ENCODE assay signal across 9 cellular contexts in the genomic region with DNA sequence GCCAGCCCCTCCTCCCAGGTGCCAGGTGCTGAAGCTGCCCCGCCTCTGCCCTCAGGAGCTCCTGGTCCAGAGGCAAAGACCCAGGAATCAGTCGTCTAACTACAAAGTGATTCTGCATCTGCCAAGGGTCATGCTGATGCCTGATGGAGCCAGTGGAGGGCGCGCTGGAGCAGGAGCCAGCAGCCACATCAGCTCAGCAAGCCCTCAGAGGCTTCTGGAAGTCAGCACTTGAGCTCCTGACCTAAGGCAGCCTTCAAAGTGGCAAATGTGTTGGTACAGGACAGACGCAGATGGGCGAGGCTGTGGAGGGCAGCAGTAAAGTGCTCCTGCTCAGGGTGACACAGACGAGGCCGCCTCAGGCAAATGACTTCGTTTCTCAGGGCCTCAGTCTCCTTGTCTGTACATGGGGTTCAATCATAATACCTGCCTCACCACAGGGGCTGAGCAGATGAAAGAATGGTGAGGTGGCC. TPM values are rescaled to one million over a fixed set of nuclear protein-coding genes. Genes with fewer than 3 reads are reported as not detected.
DNase-seq lines count a peak whose midpoint lies in the region; ATAC-seq, FAIRE-seq and TF ChIP-seq lines count a peak whose summit lies in the region.
"Had no signal": no experiment of that assay in that cellular context is flagged by ENCODE, and none has a peak within 500 bp of the region (broad histone marks: within the 10 kb centered on the region; RNA-seq: fewer than 3 reads in every experiment).

No MANE protein-coding gene starts in this region.

- H3K9me3 ChIP-seq in CD4-positive, CD25-positive, alpha-beta regulatory T cell (ENCODE audit: control insufficient read depth in 2 of 2, low read length in 2 of 2): no peaks in the 10 kb centered on the region
- H3K9me3 ChIP-seq in HEK293 (ENCODE audit: control insufficient read depth, insufficient read depth, low read depth, low read length): no peaks in the 10 kb centered on the region
- H3K9me3 ChIP-seq in adrenal gland (replicated peaks in 1 of 3): no peaks in the 10 kb centered on the region
- H3K9me3 ChIP-seq in HepG2 (ENCODE audit: low read length): no peaks in the 10 kb centered on the region

- CTCF ChIA-PET in HEK293 (lab: Yijun Ruan, JAX): interaction anchor here (0.5 to 3.4 kb wide), 31 partner anchors 9 to 1660 kb away, joined by 3 to 25 read pairs (median 4); partner anchors contain the start of genes C12orf43 and HNF1A
- CTCF ChIA-PET in HepG2 (lab: Yijun Ruan, JAX; ENCODE audit: low intra/inter-chr PET ratio, low total read pairs): interaction anchor here (1.0 to 1.2 kb wide), 2 partner anchors 90 to 105 kb away, joined by 3 to 5 read pairs; no protein-coding TSS in a partner anchor

- POLR2A ChIA-PET in HEK293 (lab: Yijun Ruan, JAX) (interaction anchor here (0.6 to 1.7 kb wide), 2 partner anchors 424 to 605 kb away, joined by 3 to 7 read pairs; partner anchors contain the start of gene POP5), HepG2 (lab: Yijun Ruan, JAX) (interaction anchor here (0.7 to 6.7 kb wide), 4 partner anchors 21 to 34 kb away, joined by 3 to 114 read pairs (median 7); partner anchors contain the start of gene HNF1A)

- in situ Hi-C loops in HepG2 (cut with HindIII; ENCODE audit: extremely low pct_ligation_motif_present, low pct_unique_long_range_greater_than_20kb): no loop called here

- WGBS in adrenal gland, 4 donors: 67 to 78% (median 74%) methylated on average over 5 to 9 of the region's 9 CpGs
- 74% methylated on average over 8 of the region's 9 CpGs for WGBS in HepG2 (ENCODE audit: low lambda C conversion rate)

- H3K4me1 ChIP-seq in CD4-positive, CD25-positive, alpha-beta regulatory T cell (ENCODE audit: control insufficient read depth, insufficient read depth, low read length, poor library complexity, severe bottlenecking): no peaks in the 10 kb centered on the region
- no peaks in the 10 kb centered on the region for H3K4me1 ChIP-seq in HEK293 (ENCODE audit: control insufficient read depth, insufficient read depth, low read length)
- no peaks in the 10 kb centered on the region for H3K4me1 ChIP-seq in adrenal gland (replicated peaks in 1 of 2)
- peaks cover 16% of the 10 kb centered on the region; the same call in 1 of the 2 replicates for H3K4me1 ChIP-seq in HepG2 (ENCODE audit: insufficient read depth, low read length)

- H3K4me2 ChIP-seq in HepG2 (ENCODE audit: low read depth, low read length): no peak overlapping the region

- no peaks in the 10 kb centered on the region for H3K9me3 Mint-ChIP-seq in CD4-positive, CD25-positive, alpha-beta regulatory T cell

- DNase-seq in CD4-positive, CD25-positive, alpha-beta regulatory T cell: peak; percentile 7 to 66 (median 30)
- DNase-seq in RPMI8226 (peak; percentile 73), adrenal gland (peak in 6 of 7 donors; percentile 27 to 59 (median 46)), HepG2 (ENCODE audit: low spot score) (peak; percentile 59), epidermal melanocyte (ENCODE audit: insufficient read length, low spot score) (no peak)
- peak; percentile 60 for DNase-seq in stimulated activated naive CD8-positive, alpha-beta T cell treated with anti-CD3 and anti-CD28 coated beads, Interleukin-15, Interleukin-2, amounts not matched to agents 100 U/mL and 50 U/mL, for 24 hours

- peak; percentile 37 for FAIRE-seq in HepG2 (lab: Jason Lieb, UNC)

- H2AFZ ChIP-seq in HepG2 (ENCODE audit: low read length): no peak overlapping the region

- no peak overlapping the region for H3K4me3 Mint-ChIP-seq in CD4-positive, CD25-positive, alpha-beta regulatory T cell

- 0 out of 2 replicates have a peak, but pooled peaks have one; percentile 45 for TF ChIP-seq CTCF in HEK293 (tag by site-specific recombination; IDR thresholded peaks at IDR 0.05)
- peak; percentile 33 to 51 (median 42) for TF ChIP-seq CTCF in adrenal gland (IDR thresholded peaks at IDR 0.05)
- peak; percentile 88 for TF ChIP-seq CTCF in HepG2 (CRISPR knock-in tag; IDR thresholded peaks at IDR 0.05)

- peak overlapping the region in 1 of 3 donors; percentile 62 for H3K27ac Mint-ChIP-seq in CD4-positive, CD25-positive, alpha-beta regulatory T cell

- H3K36me3 Mint-ChIP-seq in CD4-positive, CD25-positive, alpha-beta regulatory T cell: peaks cover 22% of the 10 kb centered on the region

- BruUV-seq in HepG2 (replicated peaks; lab: Mats Ljungman, UMichigan): no TSS peak

- no peak overlapping the region for H3K4me3 ChIP-seq in CD4-positive, CD25-positive, alpha-beta regulatory T cell (ENCODE audit: low read depth, low read length)
- no peak overlapping the region for H3K4me3 ChIP-seq in HEK293 (ENCODE audit: low read depth, low read length)
- no peak overlapping the region for H3K4me3 ChIP-seq in adrenal gland
- no peak overlapping the region for H3K4me3 ChIP-seq in HepG2 (replicated peaks in 1 of 3; ENCODE audit: insufficient read depth in 1 of 3, low read depth in 2 of 3, low read length in 3 of 3)

- no peaks in the 10 kb centered on the region for H3K27me3 ChIP-seq in CD4-positive, CD25-positive, alpha-beta regulatory T cell (ENCODE audit: control insufficient read depth, insufficient read depth, low read length)
- H3K27me3 ChIP-seq in adrenal gland (no peaks in the 10 kb centered on the region), HepG2 (ENCODE audit: control insufficient read depth in 1 of 2, insufficient read depth in 2 of 2, low read length in 2 of 2) (no peaks in the 10 kb centered on the region)

- no peak for TF ChIP-seq EP300 in HepG2 (IDR thresholded peaks at IDR 0.05; ENCODE audit: low read depth in 2 of 2, low read length in 2 of 2)
- TF ChIP-seq EP300 in HepG2 (CRISPR knock-in tag; IDR thresholded peaks at IDR 0.05; ENCODE audit: borderline replicate concordance): no peak

- H3K9ac ChIP-seq in HepG2 (ENCODE audit: insufficient read depth, low read depth, low read length): no peak overlapping the region

- no peaks in the 10 kb centered on the region for H3K4me1 Mint-ChIP-seq in CD4-positive, CD25-positive, alpha-beta regulatory T cell

- no peaks in the 10 kb centered on the region for H3K79me2 ChIP-seq in HepG2 (ENCODE audit: insufficient read depth, low read length)

- intact Hi-C loops in adrenal gland (cut with DNase I): no loop called here
- intact Hi-C loops in HepG2 (cut with micrococcal nuclease; ENCODE audit: unreplicated experiment): loop anchor here (1.0 kb wide), 1 partner anchor 105 kb away; no protein-coding TSS in a partner anchor

- peak; percentile 80 for TF ChIP-seq RAD21 in HepG2 (CRISPR knock-in tag; IDR thresholded peaks at IDR 0.05)

- no peaks in the 10 kb centered on the region for H3K27me3 Mint-ChIP-seq in CD4-positive, CD25-positive, alpha-beta regulatory T cell

- peaks cover 70% of the 10 kb centered on the region for H3K36me3 ChIP-seq in CD4-positive, CD25-positive, alpha-beta regulatory T cell (ENCODE audit: control insufficient read depth, insufficient read depth, low read length)
- H3K36me3 ChIP-seq in HEK293 (ENCODE audit: control insufficient read depth in 2 of 2, insufficient read depth in 1 of 2, low read length in 2 of 2) (peaks cover 26 to 88% of the 10 kb centered on the region in 2 experiments; a peak in 2 of 3 replicates), adrenal gland (replicated peaks in 1 of 2) (peaks cover 0 to 42% of the 10 kb centered on the region in 2 donors), HepG2 (replicated peaks in 1 of 2; ENCODE audit: control insufficient read depth in 1 of 2, insufficient read depth in 2 of 2, low read length in 2 of 2) (peaks cover 23 to 74% of the 10 kb centered on the region in 2 experiments)

- H3K27ac ChIP-seq in CD4-positive, CD25-positive, alpha-beta regulatory T cell (ENCODE audit: insufficient read depth, low read length, poor library complexity, severe bottlenecking): no peak overlapping the region
- H3K27ac ChIP-seq in HEK293 (ENCODE audit: extremely low read depth, low read depth, low read length) (no peak overlapping the region), adrenal gland (no peak overlapping the region), HepG2 (ENCODE audit: extremely low read length, insufficient read depth, low read length) (no peak overlapping the region)

- H4K20me1 ChIP-seq in HepG2 (ENCODE audit: insufficient read depth, low read length): 0 out of 2 replicates have a peak, but pooled peaks cover 3% of the 10 kb centered on the region

- no peak for TF ChIP-seq POLR2A in adrenal gland (IDR thresholded peaks at IDR 0.05)
- peak in 1 of 2 experiments; percentile 32; a peak in 1 of 4 replicates for TF ChIP-seq POLR2A in HepG2 (IDR thresholded peaks at IDR 0.05; ENCODE audit: insufficient read depth in 1 of 2, low read depth in 2 of 2, low read length in 2 of 2)

- peak in 1 of 2 donors; percentile 46 for ATAC-seq in CD4-positive, CD25-positive, alpha-beta regulatory T cell (ENCODE audit: low read depth in 2 of 2)
- ATAC-seq in HepG2: peak; percentile 44
- peak; percentile 62 for ATAC-seq in stimulated activated naive CD8-positive, alpha-beta T cell treated with anti-CD3 and anti-CD28 coated beads, Interleukin-15, Interleukin-2, amounts not matched to agents 100 U/mL and 50 U/mL, for 24 hours
- no peak for ATAC-seq in HG03097 (IDR thresholded peaks at IDR 0.05; ENCODE audit: low FRiP score, unreplicated experiment)

RNA-seq across cellular contexts. Expression of gene C12orf43, which starts 10.9 kb away (rescaled TPM):
- total RNA-seq in CD4-positive, CD25-positive, alpha-beta regulatory T cell: 15.9 TPM
- polyA plus RNA-seq in CD4-positive, CD25-positive, alpha-beta regulatory T cell: 10 to 100 TPM; 12.1 to 16.1 (median 14.1) TPM
- total RNA-seq in adrenal gland (10 to 100 TPM in 7 of 8 donors, 1 to 10 TPM in 1; 8.9 to 19.2 (median 13.4) TPM), HepG2 (2016; rRNA removed; fragmentation: Illumina TruSeq; extraction: Trizol) (11.1 and 12.9 TPM in 2 replicates)
- polyA plus RNA-seq in adrenal gland (10 to 100 TPM; 10.9 to 14.6 (median 13.0) TPM), HepG2 (2011; rRNA removed) (7.5 and 7.9 TPM in 2 replicates)
- total RNA-seq in HepG2 (2016; cell fraction: cytosol; rRNA removed; fragmentation: Illumina TruSeq; extraction: Trizol; ENCODE audit: low read depth): 2.9 and 3.0 TPM in 2 replicates
- 11.4 and 12.4 TPM in 2 replicates for total RNA-seq in HepG2 (2016; cell fraction: insoluble cytoplasmic fraction; rRNA removed; fragmentation: Illumina TruSeq; extraction: Trizol)
- total RNA-seq in HepG2 (2016; cell fraction: membrane; rRNA removed; fragmentation: Illumina TruSeq; extraction: Trizol): 6.7 and 7.4 TPM in 2 replicates
- 6.3 and 8.5 TPM in 2 replicates for total RNA-seq in HepG2 (2016; cell fraction: nucleus; rRNA removed; fragmentation: Illumina TruSeq; extraction: Trizol)
- 7.3 TPM in 2 replicates for polyA plus RNA-seq in HepG2 (2011; cell fraction: cytosol; rRNA removed)
- 5.4 and 5.7 TPM in 2 replicates for polyA plus RNA-seq in HepG2 (2011; cell fraction: nucleus; rRNA removed)
- polyA plus RNA-seq in HepG2 (2012): 4.9 and 5.2 TPM in 2 replicates
- 2.1 and 2.4 TPM in 2 replicates for polyA plus RNA-seq in HepG2 (2016; cell fraction: cytosol; fragmentation: Illumina TruSeq; extraction: Trizol; ENCODE audit: low read depth)
- 15.7 and 18.4 TPM in 2 replicates for polyA plus RNA-seq in HepG2 (2016; cell fraction: insoluble cytoplasmic fraction; fragmentation: Illumina TruSeq; extraction: Trizol; ENCODE audit: low read depth)
- polyA plus RNA-seq in HepG2 (2016; cell fraction: membrane; fragmentation: Illumina TruSeq; extraction: Trizol; ENCODE audit: low read depth): 4.8 and 5.4 TPM in 2 replicates
- polyA plus RNA-seq in HepG2 (2016; cell fraction: nucleus; fragmentation: Illumina TruSeq; extraction: Trizol; ENCODE audit: insufficient read depth, low read depth): 11.1 and 11.5 TPM in 2 replicates
- polyA minus RNA-seq in HepG2 (2011; rRNA and poly(A)+ RNA removed; ENCODE audit: low replicate concordance): 5.8 and 9.3 TPM in 2 replicates
- 3.1 and 3.3 TPM in 2 replicates for polyA minus RNA-seq in HepG2 (2011; cell fraction: cytosol; rRNA and poly(A)+ RNA removed)
- 8.5 and 12.4 TPM in 2 replicates for polyA minus RNA-seq in HepG2 (2011; cell fraction: nucleus; rRNA and poly(A)+ RNA removed)

RNA-seq across cellular contexts. Expression of gene HNF1A, which starts 27.0 kb away (rescaled TPM):
- not detected for total RNA-seq in CD4-positive, CD25-positive, alpha-beta regulatory T cell
- polyA plus RNA-seq in CD4-positive, CD25-positive, alpha-beta regulatory T cell: not detected
- total RNA-seq in adrenal gland: under 1 TPM in 1 of 8 donors, not detected in 7; 0.08 TPM
- under 1 TPM in 1 of 3 donors, not detected in 2; 0.03 TPM for polyA plus RNA-seq in adrenal gland
- 27.0 and 34.7 TPM in 2 replicates for total RNA-seq in HepG2 (2016; rRNA removed; fragmentation: Illumina TruSeq; extraction: Trizol)
- 8.0 and 9.3 TPM in 2 replicates for total RNA-seq in HepG2 (2016; cell fraction: cytosol; rRNA removed; fragmentation: Illumina TruSeq; extraction: Trizol; ENCODE audit: low read depth)
- total RNA-seq in HepG2 (2016; cell fraction: insoluble cytoplasmic fraction; rRNA removed; fragmentation: Illumina TruSeq; extraction: Trizol): 23.4 and 36.7 TPM in 2 replicates
- total RNA-seq in HepG2 (2016; cell fraction: membrane; rRNA removed; fragmentation: Illumina TruSeq; extraction: Trizol): 19.4 and 20.4 TPM in 2 replicates
- 29.9 and 31.7 TPM in 2 replicates for total RNA-seq in HepG2 (2016; cell fraction: nucleus; rRNA removed; fragmentation: Illumina TruSeq; extraction: Trizol)
- polyA plus RNA-seq in HepG2 (2011; rRNA removed): 13.4 and 18.2 TPM in 2 replicates
- 7.6 and 12.7 TPM in 2 replicates for polyA plus RNA-seq in HepG2 (2011; cell fraction: cytosol; rRNA removed)
- 41.8 and 43.1 TPM in 2 replicates for polyA plus RNA-seq in HepG2 (2011; cell fraction: nucleus; rRNA removed)
- 21.5 and 22.4 TPM in 2 replicates for polyA plus RNA-seq in HepG2 (2012)
- polyA plus RNA-seq in HepG2 (2016; cell fraction: cytosol; fragmentation: Illumina TruSeq; extraction: Trizol; ENCODE audit: low read depth): 6.0 and 7.0 TPM in 2 replicates
- polyA plus RNA-seq in HepG2 (2016; cell fraction: insoluble cytoplasmic fraction; fragmentation: Illumina TruSeq; extraction: Trizol; ENCODE audit: low read depth): 27.7 and 38.7 TPM in 2 replicates
- 13.6 and 14.7 TPM in 2 replicates for polyA plus RNA-seq in HepG2 (2016; cell fraction: membrane; fragmentation: Illumina TruSeq; extraction: Trizol; ENCODE audit: low read depth)
- 64.2 and 66.0 TPM in 2 replicates for polyA plus RNA-seq in HepG2 (2016; cell fraction: nucleus; fragmentation: Illumina TruSeq; extraction: Trizol; ENCODE audit: insufficient read depth, low read depth)
- polyA minus RNA-seq in HepG2 (2011; rRNA and poly(A)+ RNA removed; ENCODE audit: low replicate concordance): 56.3 TPM in 1 of 2 replicates, not detected in the other
- polyA minus RNA-seq in HepG2 (2011; cell fraction: cytosol; rRNA and poly(A)+ RNA removed): 14.7 and 17.2 TPM in 2 replicates
- 16.5 and 21.5 TPM in 2 replicates for polyA minus RNA-seq in HepG2 (2011; cell fraction: nucleus; rRNA and poly(A)+ RNA removed)
- total RNA-seq: mononuclear cell had no signal

RNA-seq across cellular contexts. Expression of gene OASL, which starts 33.7 kb away (rescaled TPM):
- 19.3 TPM for total RNA-seq in CD4-positive, CD25-positive, alpha-beta regulatory T cell
- 10 to 100 TPM in 2 of 4 donors, 1 to 10 TPM in 2; 9.0 to 15.9 (median 10.8) TPM for polyA plus RNA-seq in CD4-positive, CD25-positive, alpha-beta regulatory T cell
- total RNA-seq in adrenal gland (1 to 10 TPM in 1 of 8 donors, under 1 TPM in 6, not detected in 1; 0.28 to 1.1 (median 0.47) TPM), HepG2 (2016; rRNA removed; fragmentation: Illumina TruSeq; extraction: Trizol) (0.18 and 0.22 TPM in 2 replicates)
- polyA plus RNA-seq in adrenal gland (1 to 10 TPM in 2 of 3 donors, under 1 TPM in 1; 0.99 to 1.9 (median 1.3) TPM), HepG2 (2011; rRNA removed) (0.09 and 0.11 TPM in 2 replicates)
- total RNA-seq in HepG2 (2016; cell fraction: cytosol; rRNA removed; fragmentation: Illumina TruSeq; extraction: Trizol; ENCODE audit: low read depth): 0.18 and 0.30 TPM in 2 replicates
- 0.19 and 0.21 TPM in 2 replicates for total RNA-seq in HepG2 (2016; cell fraction: insoluble cytoplasmic fraction; rRNA removed; fragmentation: Illumina TruSeq; extraction: Trizol)
- total RNA-seq in HepG2 (2016; cell fraction: membrane; rRNA removed; fragmentation: Illumina TruSeq; extraction: Trizol): 0.15 and 0.31 TPM in 2 replicates
- total RNA-seq in HepG2 (2016; cell fraction: nucleus; rRNA removed; fragmentation: Illumina TruSeq; extraction: Trizol): not detected in 2 replicates
- polyA plus RNA-seq in HepG2 (2011; cell fraction: cytosol; rRNA removed): 0.05 and 0.09 TPM in 2 replicates
- not detected in 2 replicates for polyA plus RNA-seq in HepG2 (2011; cell fraction: nucleus; rRNA removed)
- polyA plus RNA-seq in HepG2 (2012): 0.07 TPM in 1 of 2 replicates, not detected in the other
- polyA plus RNA-seq in HepG2 (2016; cell fraction: cytosol; fragmentation: Illumina TruSeq; extraction: Trizol; ENCODE audit: low read depth): 0.18 and 0.25 TPM in 2 replicates
- 0.20 and 0.21 TPM in 2 replicates for polyA plus RNA-seq in HepG2 (2016; cell fraction: insoluble cytoplasmic fraction; fragmentation: Illumina TruSeq; extraction: Trizol; ENCODE audit: low read depth)
- 0.14 and 0.29 TPM in 2 replicates for polyA plus RNA-seq in HepG2 (2016; cell fraction: membrane; fragmentation: Illumina TruSeq; extraction: Trizol; ENCODE audit: low read depth)
- 0.37 TPM in 1 of 2 replicates, not detected in the other for polyA plus RNA-seq in HepG2 (2016; cell fraction: nucleus; fragmentation: Illumina TruSeq; extraction: Trizol; ENCODE audit: insufficient read depth, low read depth)
- polyA minus RNA-seq in HepG2 (2011; rRNA and poly(A)+ RNA removed; ENCODE audit: low replicate concordance): 0.46 and 6.9 TPM in 2 replicates
- polyA minus RNA-seq in HepG2 (2011; cell fraction: cytosol; rRNA and poly(A)+ RNA removed): not detected in 2 replicates
- not detected in 2 replicates for polyA minus RNA-seq in HepG2 (2011; cell fraction: nucleus; rRNA and poly(A)+ RNA removed)
